ENCODE assay signal across 7 cellular contexts in the genomic region with DNA sequence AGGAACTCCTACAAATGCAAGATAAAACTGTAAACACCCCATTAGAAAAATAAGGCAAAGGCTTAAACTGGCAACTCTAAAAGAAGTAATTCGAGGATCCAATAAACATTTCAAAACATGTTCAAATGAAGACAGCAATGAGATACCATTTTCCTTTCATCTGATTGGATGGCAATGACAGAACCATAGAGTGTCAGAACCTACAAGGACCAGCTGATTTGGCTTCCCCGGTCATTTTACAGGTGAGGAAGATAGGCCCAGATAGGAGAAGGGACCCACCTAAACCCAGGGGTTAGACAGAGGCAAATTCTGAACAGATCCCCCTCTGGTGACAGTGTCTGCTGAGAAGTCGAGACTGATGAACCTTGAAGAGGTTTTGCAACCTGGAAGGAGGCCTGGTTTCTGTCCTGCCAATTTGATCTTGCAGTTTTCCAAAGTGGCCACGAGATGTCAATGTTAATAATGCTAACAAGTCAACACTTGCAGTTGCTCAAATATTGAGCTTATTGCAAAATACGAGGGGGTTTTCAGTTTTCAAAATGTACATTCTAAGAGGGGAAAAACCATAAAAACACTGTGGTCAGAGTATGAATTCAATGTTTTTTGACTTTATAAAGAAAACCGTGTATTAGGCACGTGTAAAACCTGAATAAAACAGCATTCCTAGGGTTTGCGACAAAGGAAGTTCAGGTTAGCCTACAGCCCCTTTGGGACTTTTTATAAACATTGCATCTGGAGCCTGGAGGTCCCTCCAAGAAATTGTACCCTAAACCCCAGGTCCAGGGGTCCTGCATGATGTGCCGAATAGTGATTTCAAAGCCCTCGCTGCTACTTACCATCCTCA. TPM values are rescaled to one million over a fixed set of nuclear protein-coding genes. Genes with fewer than 3 reads are reported as not detected.
A peak's percentile ranks its signal among the peaks of the same experiment; 100 is the strongest.
DNase-seq lines count a peak whose midpoint lies in the region; ATAC-seq and TF ChIP-seq lines count a peak whose summit lies in the region.

No MANE protein-coding gene starts in this region.

- ATAC-seq in HG03457 (IDR thresholded peaks at IDR 0.05; ENCODE audit: unreplicated experiment) (no peak), HG02885 (IDR thresholded peaks at IDR 0.05; ENCODE audit: poor library complexity, unreplicated experiment) (no peak)

- H3K27ac Mint-ChIP-seq in neural progenitor cell: no peak overlapping the region

- H3K4me3 ChIP-seq in fibroblast of pulmonary artery (replicated peaks; ENCODE audit: low read depth, low read length) (no peak overlapping the region), neural progenitor cell (no peak overlapping the region)

- H3K27ac ChIP-seq in neural progenitor cell: no peak overlapping the region

- H3F3A ChIP-seq in neural progenitor cell (ENCODE audit: low read depth): no peaks in the 10 kb centered on the region

- no peaks in the 10 kb centered on the region for H3K4me1 ChIP-seq in neural progenitor cell

- no peaks in the 10 kb centered on the region for H3K36me3 ChIP-seq in neural progenitor cell

- no peaks in the 10 kb centered on the region for H3K79me2 ChIP-seq in neural progenitor cell (ENCODE audit: low read depth)

- H3K4me2 ChIP-seq in neural progenitor cell: no peak overlapping the region

- no peak overlapping the region for H3K9ac ChIP-seq in neural progenitor cell

- H3K27me3 ChIP-seq in neural progenitor cell: no peaks in the 10 kb centered on the region

- in situ Hi-C loops in G401 (cut with HindIII; ENCODE audit: low sequenced_read_pairs): no loop called here

- H3K4me3 Mint-ChIP-seq in neural progenitor cell: no peak overlapping the region

- no peaks in the 10 kb centered on the region for H3K36me3 Mint-ChIP-seq in neural progenitor cell

- peaks cover 2% of the 10 kb centered on the region for H3K4me1 Mint-ChIP-seq in neural progenitor cell

- TF ChIP-seq CTCF in fibroblast of pulmonary artery (IDR thresholded peaks at IDR 0.05; ENCODE audit: low read length, missing control alignments) (peak; percentile 81), neural progenitor cell (IDR thresholded peaks at IDR 0.05) (peak; percentile 60)

- peak overlapping the region; percentile 51 for H2AFZ ChIP-seq in neural progenitor cell (replicated peaks)

- no peaks in the 10 kb centered on the region for H3K9me3 ChIP-seq in neural progenitor cell (ENCODE audit: low read depth)

- no peaks in the 10 kb centered on the region for H4K20me1 ChIP-seq in neural progenitor cell (ENCODE audit: low read depth)

- H3K27me3 Mint-ChIP-seq in neural progenitor cell (ENCODE audit: insufficient read depth, low read depth): peaks cover 3% of the 10 kb centered on the region

- H3K9me3 Mint-ChIP-seq in neural progenitor cell: no peaks in the 10 kb centered on the region

- DNase-seq in G401 (ENCODE audit: low spot score): peak; percentile 91
- peak; percentile 20 for DNase-seq in HuH-7.5 (ENCODE audit: low spot score)
- DNase-seq in SK-N-DZ (ENCODE audit: low spot score): peak; percentile 49
- DNase-seq in fibroblast of pulmonary artery (ENCODE audit: low read depth): peak; percentile 86
- DNase-seq in neural progenitor cell (ENCODE audit: low spot score): peak; percentile 47

RNA-seq across cellular contexts. Expression of a gene that starts 21.5 kb away (rescaled TPM):
- total RNA-seq in G401 (2014; rRNA removed; shearing (Covaris generic)): not detected in 2 replicates
- polyA plus RNA-seq in SK-N-DZ (2014; cell fraction: cytosol; rRNA removed): not detected in 2 replicates
- polyA plus RNA-seq in SK-N-DZ (2014; cell fraction: nucleus; rRNA removed): not detected in 2 replicates
- 1.9 TPM in 1 of 2 replicates, not detected in the other for total RNA-seq in neural progenitor cell (ENCODE audit: low replicate concordance)

RNA-seq across cellular contexts. Expression of a gene that starts 41.1 kb away (rescaled TPM):
- total RNA-seq in G401 (2014; rRNA removed; shearing (Covaris generic)): 0.12 TPM in 1 of 2 replicates, not detected in the other
- polyA plus RNA-seq in SK-N-DZ (2014; cell fraction: cytosol; rRNA removed): not detected in 2 replicates
- polyA plus RNA-seq in SK-N-DZ (2014; cell fraction: nucleus; rRNA removed): not detected in 2 replicates
- total RNA-seq in neural progenitor cell (ENCODE audit: low replicate concordance): 0.09 TPM in 1 of 2 replicates, not detected in the other

Comparison
In these comparisons a context has a peak if more than half of its experiments do, and no peak if none do; other contexts are left out.
1. DNase-seq: peak in every context shown above with its lines; median percentile 91 in G401; 86 in fibroblast of pulmonary artery; 49 in SK-N-DZ; 47 in neural progenitor cell; 20 in HuH-7.5.